ENCODE assay signal across 20 cellular contexts in the genomic region with DNA sequence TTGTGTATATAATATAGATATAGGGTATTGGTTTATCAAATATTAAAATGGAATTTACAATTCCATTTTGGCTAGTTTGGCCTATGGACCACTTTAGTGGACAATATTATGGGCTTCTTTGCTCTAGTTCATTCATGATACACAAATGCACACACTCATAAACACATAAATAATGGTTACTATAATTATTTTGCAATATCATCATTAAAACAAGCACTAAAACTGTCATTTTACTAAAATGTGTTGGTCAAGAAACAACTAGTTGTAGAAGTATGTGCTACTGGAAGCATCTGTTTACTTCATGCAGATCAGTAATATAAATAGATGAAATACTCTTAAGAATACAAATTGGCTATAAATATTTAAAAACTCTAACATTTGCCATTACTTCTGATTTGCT.
DNase-seq lines count a peak whose midpoint lies in the region; ATAC-seq, FAIRE-seq and TF ChIP-seq lines count a peak whose summit lies in the region.
"Had no signal": no experiment of that assay in that cellular context is flagged by ENCODE, and none has a peak within 500 bp of the region (broad histone marks: within the 10 kb centered on the region; RNA-seq: fewer than 3 reads in every experiment).

No MANE protein-coding gene starts in this region.

- H4K20me1 ChIP-seq in IMR-90 (ENCODE audit: insufficient read depth, low read length), result no peaks in the 10 kb centered on the region
- H4K20me1 ChIP-seq: BLaER1 treated with 17β-estradiol and CSF1 and Interleukin-3, amounts not matched to agents 10 nM and 100 nM had no signal

- 0 out of 2 replicates have a peak, but pooled peaks cover 2% of the 10 kb centered on the region for H3K27me3 ChIP-seq in IMR-90 (ENCODE audit: control insufficient read depth, insufficient read depth, low read length)
- H3K27me3 ChIP-seq: BLaER1 treated with 17β-estradiol and CSF1 and Interleukin-3, amounts not matched to agents 10 nM and 100 nM had no signal

- no TSS peak for BruUV-seq in IMR-90 (replicated peaks; lab: Mats Ljungman, UMichigan)

- intact Hi-C loops in IMR-90 (cut with micrococcal nuclease), result no loop called here

- dilution Hi-C loops in IMR-90 (cut with HindIII; ENCODE audit: low sequenced_read_pairs, unreplicated experiment), result no loop called here

- TF ChIP-seq CTCF in A549 (IDR thresholded peaks at IDR 0.05), result no peak
- no peak for TF ChIP-seq CTCF in IMR-90 (conservative IDR thresholded peaks at IDR 0.05; ENCODE audit: low read depth, low read length)

- H3K79me1 ChIP-seq in IMR-90 (ENCODE audit: low read depth in 1 of 2, low read length in 2 of 2), result no peaks in the 10 kb centered on the region

- H2BK15ac ChIP-seq in IMR-90 (ENCODE audit: low read depth, low read length), result no peak overlapping the region

- FAIRE-seq in A549 (lab: Jason Lieb, UNC), result no peak
- FAIRE-seq in endometrium (lab: Jason Lieb, UNC), result peak; percentile 63
- FAIRE-seq: A204.1, D721Med, G401.6, GM12891, GM19239 had no signal

- H4K5ac ChIP-seq in IMR-90 (ENCODE audit: low read depth, low read length), result no peak overlapping the region

- H2BK120ac ChIP-seq in IMR-90 (ENCODE audit: low read depth, low read length), result no peak overlapping the region

- H3K36me3 ChIP-seq in IMR-90 (ENCODE audit: control insufficient read depth, insufficient read depth, low read length), result no peaks in the 10 kb centered on the region
- H3K36me3 ChIP-seq: BLaER1 treated with 17β-estradiol and CSF1 and Interleukin-3, amounts not matched to agents 10 nM and 100 nM had no signal

- H3K4ac ChIP-seq in IMR-90 (ENCODE audit: low read depth, low read length), result no peak overlapping the region

- no peak for TF ChIP-seq EP300 in A549 (IDR thresholded peaks at IDR 0.05)

- H4K8ac ChIP-seq in IMR-90 (ENCODE audit: low read depth in 2 of 2, low read length in 2 of 2), result no peak overlapping the region

- H2AFZ ChIP-seq in IMR-90 (replicated peaks; ENCODE audit: low read length, poor library complexity), result no peak overlapping the region

- H3K9ac ChIP-seq in IMR-90 (ENCODE audit: low read depth, low read length), result no peak overlapping the region
- H3K9ac ChIP-seq: BLaER1 treated with 17β-estradiol and CSF1 and Interleukin-3, amounts not matched to agents 10 nM and 100 nM had no signal

- H2AK9ac ChIP-seq in IMR-90 (replicated peaks; ENCODE audit: low read depth, low read length, poor library complexity), result no peak overlapping the region

- H3K9me3 ChIP-seq in A549, result no peaks in the 10 kb centered on the region
- no peaks in the 10 kb centered on the region for H3K9me3 ChIP-seq in IMR-90 (ENCODE audit: control insufficient read depth, insufficient read depth, low read length)
- H3K9me3 ChIP-seq: BLaER1 treated with 17β-estradiol and CSF1 and Interleukin-3, amounts not matched to agents 10 nM and 100 nM; Caco-2 had no signal

- H3K23ac ChIP-seq in IMR-90 (ENCODE audit: low read depth, low read length), result no peak overlapping the region

- no peak for ATAC-seq in A549
- no peak for ATAC-seq in IMR-90 (ENCODE audit: low read depth)
- no peak for ATAC-seq in GM18520 (IDR thresholded peaks at IDR 0.05; ENCODE audit: unreplicated experiment)
- ATAC-seq: CD8-positive, alpha-beta T cell had no signal

- H3K9me1 ChIP-seq in IMR-90 (ENCODE audit: insufficient read depth, low read length), result peaks cover 8% of the 10 kb centered on the region

- no peak for TF ChIP-seq RAD21 in A549 (conservative IDR thresholded peaks at IDR 0.05 in 1 of 2, IDR thresholded peaks at IDR 0.05 in 1 of 2)
- no peak for TF ChIP-seq RAD21 in IMR-90 (IDR thresholded peaks at IDR 0.05; ENCODE audit: low read length)

- H2BK20ac ChIP-seq in IMR-90 (ENCODE audit: low read depth, low read length), result no peak overlapping the region

- no peak overlapping the region for H3K4me2 ChIP-seq in A549
- H3K4me2 ChIP-seq in IMR-90 (ENCODE audit: low read depth, low read length), result no peak overlapping the region

- H2AK5ac ChIP-seq in IMR-90 (ENCODE audit: low read depth, low read length), result no peak overlapping the region

- TF ChIP-seq POLR2A in A549 (IDR thresholded peaks at IDR 0.05; ENCODE audit: low read length) (no peak), IMR-90 (IDR thresholded peaks at IDR 0.05; ENCODE audit: low read depth, low read length) (no peak)

- no peak overlapping the region for H4K91ac ChIP-seq in IMR-90 (ENCODE audit: insufficient read depth, low read depth, low read length)

- H3K18ac ChIP-seq in IMR-90 (ENCODE audit: low read depth, low read length), result no peak overlapping the region

- H3K4me1 ChIP-seq in A549 (peaks cover 9% of the 10 kb centered on the region; the same call in 1 of the 3 replicates), IMR-90 (ENCODE audit: control insufficient read depth, insufficient read depth, low read length) (peaks cover 12% of the 10 kb centered on the region)

- CTCF ChIA-PET in A549 (lab: Yijun Ruan, JAX), result no interaction called here
- CTCF ChIA-PET in IMR-90 (lab: Yijun Ruan, JAX), result no interaction called here

- H3K14ac ChIP-seq in IMR-90 (replicated peaks; ENCODE audit: low read depth, low read length), result no peak overlapping the region

- POLR2A ChIA-PET in A549 (lab: Yijun Ruan, JAX), result no interaction called here
- POLR2A ChIA-PET in IMR-90 (lab: Charles Lee; ENCODE audit: unreplicated experiment), result no interaction called here

- no peak for DNase-seq in A549 (ENCODE audit: low read depth in 1 of 2, low spot score in 1 of 2)
- DNase-seq in IMR-90, result no peak
- no peak for DNase-seq in activated gamma-delta T cell (lab: John Stamatoyannopoulos, UW)
- DNase-seq: 8988T; AML-193; Caco-2; Calu3; CD4-positive, alpha-beta T cell; CD8-positive, alpha-beta T cell; DMS79 treated with DMSO at 0.1 percent for 48 hours; GF-D8 had no signal

- H3K27ac ChIP-seq in A549 (no peak overlapping the region), IMR-90 (ENCODE audit: insufficient read depth, low read length) (no peak overlapping the region)
- H3K27ac ChIP-seq: BLaER1 treated with 17β-estradiol and CSF1 and Interleukin-3, amounts not matched to agents 10 nM and 100 nM; C4-2B had no signal

- in situ Hi-C loops in IMR-90 (cut with MboI; ENCODE audit: low sequenced_read_pairs), result loop anchor here (25.0 kb wide), 2 partner anchors 424 to 1151 kb away; partner anchors contain the start of gene ZNF503

- H3K4me3 ChIP-seq in A549 (no peak overlapping the region), IMR-90 (ENCODE audit: insufficient read depth, low read depth, low read length) (no peak overlapping the region)
- H3K4me3 ChIP-seq: BLaER1 treated with 17β-estradiol and CSF1 and Interleukin-3, amounts not matched to agents 10 nM and 100 nM had no signal

- no peak overlapping the region for H3K56ac ChIP-seq in IMR-90 (ENCODE audit: extremely low read depth, insufficient read depth, low read length)

- H2BK5ac ChIP-seq in IMR-90 (ENCODE audit: low read depth, low read length, poor library complexity, severe bottlenecking), result no peak overlapping the region

TF ChIP-seq in A549, 52 proteins besides CTCF, POLR2A, EP300 and RAD21:
- peak; percentile 84 for TF ChIP-seq MAFK (IDR thresholded peaks at IDR 0.05; ENCODE audit: partially characterized antibody)
- no peak for TF ChIP-seq HEYL (CRISPR knock-in tag; IDR thresholded peaks at IDR 0.05)

TF ChIP-seq in IMR-90, 13 proteins besides CTCF, POLR2A, EP300 and RAD21:
- no peak for TF ChIP-seq RCOR1 (IDR thresholded peaks at IDR 0.05; ENCODE audit: insufficient replicate concordance, low read length)
- TF ChIP-seq MAFK (IDR thresholded peaks at IDR 0.05; ENCODE audit: low read depth, low read length), result peak; percentile 72
- no peak for TF ChIP-seq MAZ (IDR thresholded peaks at IDR 0.05; ENCODE audit: borderline replicate concordance, low read depth, low read length)
- no peak for TF ChIP-seq SMC3 (IDR thresholded peaks at IDR 0.05; ENCODE audit: low read depth, low read length)
- no peak for TF ChIP-seq RFX5 (IDR thresholded peaks at IDR 0.05; ENCODE audit: low read depth, low read length)
- TF ChIP-seq, protein P1, sequence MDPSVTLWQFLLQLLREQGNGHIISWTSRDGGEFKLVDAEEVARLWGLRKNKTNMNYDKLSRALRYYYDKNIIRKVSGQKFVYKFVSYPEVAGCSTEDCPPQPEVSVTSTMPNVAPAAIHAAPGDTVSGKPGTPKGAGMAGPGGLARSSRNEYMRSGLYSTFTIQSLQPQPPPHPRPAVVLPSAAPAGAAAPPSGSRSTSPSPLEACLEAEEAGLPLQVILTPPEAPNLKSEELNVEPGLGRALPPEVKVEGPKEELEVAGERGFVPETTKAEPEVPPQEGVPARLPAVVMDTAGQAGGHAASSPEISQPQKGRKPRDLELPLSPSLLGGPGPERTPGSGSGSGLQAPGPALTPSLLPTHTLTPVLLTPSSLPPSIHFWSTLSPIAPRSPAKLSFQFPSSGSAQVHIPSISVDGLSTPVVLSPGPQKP (IDR thresholded peaks at IDR 0.05; ENCODE audit: borderline replicate concordance, low read depth, low read length), result no peak
TF ChIP-seq in IMR-90: peak in this region for 1.
